Comparison of ENCODE assay signal across 9 cellular contexts in genomic region chr12:26119391-26119981, GRCh38. TPM values are rescaled to one million over a fixed set of nuclear protein-coding genes. Genes with fewer than 3 reads are reported as not detected.
DNase-seq lines count a peak whose midpoint lies in the region; ATAC-seq and TF ChIP-seq lines count a peak whose summit lies in the region.
"Had no signal": no experiment of that assay in that cellular context is flagged by ENCODE, and none has a peak within 500 bp of the region (broad histone marks: within the 10 kb centered on the region; RNA-seq: fewer than 3 reads in every experiment).

No MANE protein-coding gene starts in this region.

- H3K4me1 ChIP-seq in KMS-11 (ENCODE audit: low read depth, poor library complexity, severe bottlenecking) = peaks cover 59% of the 10 kb centered on the region
- H3K4me1 ChIP-seq in gastroesophageal sphincter = peaks cover 4 to 86% (median 4%) of the 10 kb centered on the region in 3 donors
- H3K4me1 ChIP-seq in spleen = peaks cover 7 to 75% (median 48%) of the 10 kb centered on the region in 6 donors

- no peak overlapping the region for H2AFZ ChIP-seq in KMS-11 (ENCODE audit: low read depth)

- H3K9ac ChIP-seq in KMS-11 = peak overlapping the region; percentile 90; the same call in 1 of the 2 replicates
- H3K9ac ChIP-seq: BLaER1 treated with 17β-estradiol and CSF1 and Interleukin-3, amounts not matched to agents 10 nM and 100 nM had no signal

- DNase-seq in NCI-H1417 (lab: John Stamatoyannopoulos, UW) = peak in 2 of 3 experiments; percentile 18 to 65
- no peak for DNase-seq in NCI-H1417 treated with DMSO at 0.1 percent for 48 hours (lab: John Stamatoyannopoulos, UW)
- DNase-seq in T1000 (lab: John Stamatoyannopoulos, UW) = peak; percentile 16
- no peak for DNase-seq in spleen
- no peak for DNase-seq in stimulated activated CD4-positive, alpha-beta T cell treated with anti-CD3 and anti-CD28 coated beads, Interleukin-2, amount 100 ng/mL, for 24 hours

- no peak for TF ChIP-seq POLR2A in gastroesophageal sphincter (IDR thresholded peaks at IDR 0.05)
- no peak for TF ChIP-seq POLR2A in spleen (IDR thresholded peaks at IDR 0.05)

- H3K36me3 ChIP-seq in KMS-11 (ENCODE audit: insufficient read depth) = peaks cover 4% of the 10 kb centered on the region; the same call in 1 of the 2 replicates
- no peaks in the 10 kb centered on the region for H3K36me3 ChIP-seq in gastroesophageal sphincter
- no peaks in the 10 kb centered on the region for H3K36me3 ChIP-seq in spleen
- H3K36me3 ChIP-seq: BLaER1 treated with 17β-estradiol and CSF1 and Interleukin-3, amounts not matched to agents 10 nM and 100 nM had no signal

- intact Hi-C loops in spleen (cut with DNase I; ENCODE audit: low total_unique reads) = no loop called here

- TF ChIP-seq CTCF in KMS-11 (conservative IDR thresholded peaks at IDR 0.05; ENCODE audit: low read depth, low read length) = peak; percentile 54
- peak; percentile 32 to 70 (median 62) for TF ChIP-seq CTCF in gastroesophageal sphincter (IDR thresholded peaks at IDR 0.05)
- peak in 8 of 11 experiments; percentile 26 to 54 (median 39) for TF ChIP-seq CTCF in spleen (IDR thresholded peaks at IDR 0.05 in 8 of 11, conservative IDR thresholded peaks at IDR 0.05 in 3 of 11)

- peak overlapping the region; percentile 97 for H3K27ac ChIP-seq in KMS-11
- peak overlapping the region; percentile 63 to 98 (median 96) for H3K27ac ChIP-seq in gastroesophageal sphincter
- H3K27ac ChIP-seq in spleen = peak overlapping the region in 4 of 8 donors; percentile 30 to 91 (median 62)
- H3K27ac ChIP-seq: BLaER1 treated with 17β-estradiol and CSF1 and Interleukin-3, amounts not matched to agents 10 nM and 100 nM had no signal

- peaks cover 57% of the 10 kb centered on the region for H3K79me2 ChIP-seq in KMS-11 (ENCODE audit: insufficient read depth, low read depth)

- no peak for TF ChIP-seq EP300 in gastroesophageal sphincter (IDR thresholded peaks at IDR 0.05)

- ATAC-seq in gastroesophageal sphincter = no peak
- no peak for ATAC-seq in HG03159 (IDR thresholded peaks at IDR 0.05; ENCODE audit: unreplicated experiment)

- no peaks in the 10 kb centered on the region for H4K20me1 ChIP-seq in KMS-11 (ENCODE audit: insufficient read depth)

- H3K27me3 ChIP-seq in KMS-11 (ENCODE audit: insufficient read depth, low read depth) = no peaks in the 10 kb centered on the region
- H3K27me3 ChIP-seq in gastroesophageal sphincter = no peaks in the 10 kb centered on the region
- peaks cover 0 to 48% (median 15%) of the 10 kb centered on the region in 7 donors for H3K27me3 ChIP-seq in spleen (replicated peaks in 1 of 7)

- H3K4me3 ChIP-seq in KMS-11 (IDR thresholded peaks at IDR 0.05; ENCODE audit: insufficient read depth, low read depth, low read length) (no peak overlapping the region), gastroesophageal sphincter (no peak overlapping the region), spleen (no peak overlapping the region)
- H3K4me3 ChIP-seq: BLaER1 treated with 17β-estradiol and CSF1 and Interleukin-3, amounts not matched to agents 10 nM and 100 nM had no signal

- H3K9me3 ChIP-seq in gastroesophageal sphincter (no peaks in the 10 kb centered on the region), spleen (no peaks in the 10 kb centered on the region)
- H3K9me3 ChIP-seq: BLaER1 treated with 17β-estradiol and CSF1 and Interleukin-3, amounts not matched to agents 10 nM and 100 nM had no signal

- WGBS in gastroesophageal sphincter (ENCODE audit: low coverage in 1 of 2), 2 donors = 10 to 18% methylated on average over 2 of the region's 2 CpGs
- WGBS in spleen, 5 donors = 23 to 30% (median 24%) methylated on average over 2 of the region's 2 CpGs

- H3K4me2 ChIP-seq in KMS-11 = peak overlapping the region; percentile 62

RNA-seq across cellular contexts. Expression of gene BHLHE41, which starts 5.4 kb away (rescaled TPM):
- total RNA-seq in gastroesophageal sphincter (10 to 100 TPM in 3 of 4 donors, 1 to 10 TPM in 1; 5.3 to 91.2 (median 21.7) TPM), spleen (10 to 100 TPM in 6 of 7 donors, 1 to 10 TPM in 1; 7.2 to 46.9 (median 27.0) TPM)
- 10 to 100 TPM in 2 of 3 donors, 1 to 10 TPM in 1; 8.7 to 22.9 (median 19.5) TPM for polyA plus RNA-seq in spleen

Comparison
In these comparisons a context has a peak if more than half of its experiments do, and no peak if none do; other contexts are left out.
1. DNase-seq: peak in NCI-H1417 (2 of 3) and T1000 (single experiment); none in NCI-H1417 treated with DMSO at 0.1 percent for 48 hours (single experiment), spleen (single experiment) and stimulated activated CD4-positive, alpha-beta T cell treated with anti-CD3 and anti-CD28 coated beads, Interleukin-2, amount 100 ng/mL, for 24 hours (0 of 2).
2. Peak in every context shown above with its lines, with median percentiles within 50 percentile points of each other: CTCF ChIP-seq.